ENCODE assay signal across 8 cellular contexts in the genomic region with DNA sequence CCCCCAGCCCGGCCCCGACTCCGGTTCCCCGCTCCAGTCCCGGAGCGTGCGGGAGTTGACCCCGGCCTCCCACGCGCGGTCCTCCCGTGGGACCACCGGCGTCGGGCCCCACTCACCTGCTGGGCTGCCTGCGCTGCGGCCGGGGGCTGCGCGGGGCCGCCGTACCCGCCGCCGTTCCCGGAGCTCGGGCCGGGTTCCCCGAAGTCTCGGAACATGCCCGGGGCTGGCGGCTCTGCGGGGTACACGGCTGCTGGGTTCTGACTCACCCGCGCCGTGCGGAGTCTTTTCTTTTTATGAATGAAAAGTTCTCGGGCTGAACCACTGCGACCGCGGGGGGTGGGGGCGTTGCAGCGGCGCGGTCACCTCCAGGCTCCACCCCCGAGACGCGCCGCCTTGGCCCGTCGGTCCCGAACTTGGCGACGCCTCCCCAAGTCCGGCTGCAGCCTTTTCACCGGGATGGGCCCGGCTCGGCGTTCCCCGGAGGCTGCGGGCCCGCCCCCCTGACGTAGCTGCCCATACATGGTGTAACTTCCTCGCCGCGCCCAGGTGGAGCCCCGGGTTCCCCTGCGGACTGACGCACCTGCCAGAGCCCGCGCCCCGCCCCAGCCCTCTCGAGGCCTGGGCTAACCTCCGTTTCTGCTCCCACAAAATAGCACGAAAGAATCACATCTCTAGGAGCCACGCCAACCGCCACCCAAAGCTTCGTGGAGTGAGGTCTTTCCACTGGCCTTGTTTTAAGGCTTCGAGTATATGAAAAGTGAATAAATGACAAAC. TPM values are rescaled to one million over a fixed set of nuclear protein-coding genes. Genes with fewer than 3 reads are reported as not detected.
A peak's percentile ranks its signal among the peaks of the same experiment; 100 is the strongest.
DNase-seq lines count a peak whose midpoint lies in the region; ATAC-seq, FAIRE-seq and TF ChIP-seq lines count a peak whose summit lies in the region.

FOSL1 (minus strand) TSS at position 264 of the 774 bp plus-strand sequence; CDS start at position 215, 49 bp downstream.

- peak; percentile 89 for DNase-seq in GM12892 (ENCODE audit: insufficient read length)
- DNase-seq in NCI-H1417 (lab: John Stamatoyannopoulos, UW) = peak; percentile 59 to 84 (median 83)
- peak; percentile 84 to 100 (median 86) for DNase-seq in activated CD4-positive, CD25-positive, alpha-beta regulatory T cell (lab: John Stamatoyannopoulos, UW)
- peak; percentile 97 to 98 for DNase-seq in cardiac fibroblast (ENCODE audit: low read depth in 2 of 2)
- peak; percentile 97 for DNase-seq in islet precursor cell
- DNase-seq in stimulated activated CD4-positive, alpha-beta T cell treated with anti-CD3 and anti-CD28 coated beads, Interleukin-12 subunit alpha, Interleukin-12 subunit beta, amount 100 ng/mL, for 4 hours = peak; percentile 94
- DNase-seq in OCI-M2 (lab: John Stamatoyannopoulos, UW; ENCODE audit: unreplicated experiment) = no peak

- ATAC-seq in HG02610 (IDR thresholded peaks at IDR 0.05; ENCODE audit: unreplicated experiment) = peak; percentile 70

- peak; percentile 30 for FAIRE-seq in GM12892 (lab: Jason Lieb, UNC)

- TF ChIP-seq CTCF in cardiac fibroblast (IDR thresholded peaks at IDR 0.05; ENCODE audit: low read depth, low read length) = no peak

- TF ChIP-seq POLR2A in GM12892 (IDR thresholded peaks at IDR 0.05; ENCODE audit: low read depth, low read length) = peak; percentile 33; the same call in 1 of the 2 replicates

- H3K4me3 ChIP-seq in cardiac fibroblast (replicated peaks in 1 of 2; ENCODE audit: low read depth in 2 of 2, low read length in 2 of 2) = peak within 1 kb of the TSS; percentile 76 to 98

RNA-seq across cellular contexts. Expression of gene FOSL1, which starts in this region (rescaled TPM):
- polyA plus RNA-seq in GM12892 (2012; ENCODE audit: missing spikeins) = 1.0 TPM
